ENCODE assay signal across 24 cellular contexts in genomic region chrX:11750694-11751093, GRCh38.
"Had no signal": no experiment of that assay in that cellular context is flagged by ENCODE, and none has a peak within 500 bp of the region (broad histone marks: within the 10 kb centered on the region; RNA-seq: fewer than 3 reads in every experiment).

No MANE protein-coding gene starts in this region.

- H3K4me1 ChIP-seq: foreskin keratinocyte, left ventricle myocardium inferior, psoas muscle, right lobe of liver, stomach, transverse colon had no signal

- H3K9me3 Mint-ChIP-seq: immature natural killer cell, nephron had no signal

- H3K27me3 ChIP-seq: stomach, transverse colon had no signal

- H3K4me3 ChIP-seq: coronary artery, left ventricle myocardium inferior, lung, psoas muscle, right lobe of liver, stomach, thoracic aorta, transverse colon had no signal

- H3K27ac Mint-ChIP-seq: endodermal cell, immature natural killer cell, nephron had no signal

- ATAC-seq: foreskin keratinocyte, left cardiac atrium, psoas muscle, right lobe of liver had no signal

- H3K4me3 Mint-ChIP-seq: endodermal cell, immature natural killer cell, nephron had no signal

- H3K27ac ChIP-seq: coronary artery, foreskin keratinocyte, left ventricle myocardium inferior, psoas muscle, right lobe of liver, stomach, thoracic aorta, transverse colon had no signal

- DNase-seq: effector CD4-positive, alpha-beta T cell; endodermal cell; erythroblast; immature natural killer cell; left cardiac atrium; left ventricle myocardium inferior; mesenchymal stem cell; midbrain; psoas muscle; retina; right lobe of liver; stimulated activated CD4-positive, alpha-beta T cell treated with anti-CD3 and anti-CD28 coated beads, Interleukin-2, amount 100 ng/mL, for 24 hours; stimulated activated CD4-positive, alpha-beta T cell treated with anti-CD3 and anti-CD28 coated beads, Interleukin-4, amount 100 ng/mL, for 4 hours; stimulated activated naive CD4-positive, alpha-beta T cell; stomach; substantia nigra; transverse colon had no signal

- H3K36me3 ChIP-seq: left ventricle myocardium inferior, right lobe of liver, stomach, thoracic aorta, transverse colon had no signal

- FAIRE-seq: keratinocyte, urothelium cell line had no signal

- H3K9me3 ChIP-seq: left ventricle myocardium inferior, psoas muscle, right lobe of liver, stomach, thoracic aorta, transverse colon had no signal

- H3K4me1 Mint-ChIP-seq: immature natural killer cell, nephron had no signal

- H3K36me3 Mint-ChIP-seq: immature natural killer cell had no signal
